ENCODE assay signal across 8 cellular contexts in genomic region chr16:58487566-58488351, GRCh38.
DNase-seq lines count a peak whose midpoint lies in the region; ATAC-seq lines count a peak whose summit lies in the region.

No MANE protein-coding gene starts in this region.

- no peak overlapping the region for H3K27ac Mint-ChIP-seq in effector memory CD8-positive, alpha-beta T cell

- H3K4me3 Mint-ChIP-seq in effector memory CD8-positive, alpha-beta T cell: no peak overlapping the region

- no peaks in the 10 kb centered on the region for H3K9me3 Mint-ChIP-seq in effector memory CD8-positive, alpha-beta T cell

- DNase-seq in NCI-H1417 (lab: John Stamatoyannopoulos, UW) (peak; percentile 68 to 85 (median 73)), NCI-H1417 treated with DMSO at 0.1 percent for 48 hours (lab: John Stamatoyannopoulos, UW) (no peak), NCI-H69 (lab: John Stamatoyannopoulos, UW) (peak; percentile 82), midbrain (lab: John Stamatoyannopoulos, UW) (peak; percentile 75)
- peak; percentile 18 to 65 for DNase-seq in activated CD8-positive, alpha-beta memory T cell treated with anti-CD3 and anti-CD28 coated beads for 1 hour (ENCODE audit: extremely low read depth in 1 of 2, low read depth in 1 of 2)
- peak; percentile 70 for DNase-seq in effector memory CD8-positive, alpha-beta T cell
- DNase-seq in stimulated activated CD8-positive, alpha-beta memory T cell treated with anti-CD3 and anti-CD28 coated beads, Interleukin-2, amount 100 ng/mL, for 1 hour (ENCODE audit: low read depth in 2 of 2): peak; percentile 39 to 52

- peaks cover 2 to 28% of the 10 kb centered on the region in 2 donors for H3K27me3 Mint-ChIP-seq in effector memory CD8-positive, alpha-beta T cell

- peak; percentile 86 for ATAC-seq in HG03175 (IDR thresholded peaks at IDR 0.05; ENCODE audit: unreplicated experiment)
- peak; percentile 80 for ATAC-seq in effector memory CD8-positive, alpha-beta T cell (replicated peaks)

- peaks cover 0 to 3% of the 10 kb centered on the region in 2 donors for H3K4me1 Mint-ChIP-seq in effector memory CD8-positive, alpha-beta T cell (ENCODE audit: low read depth in 2 of 2)

- H3K36me3 Mint-ChIP-seq in effector memory CD8-positive, alpha-beta T cell (ENCODE audit: insufficient read depth): no peaks in the 10 kb centered on the region
